ENCODE assay signal across 8 cellular contexts in genomic region chr22:29765905-29766631, GRCh38. TPM values are rescaled to one million over a fixed set of nuclear protein-coding genes. Genes with fewer than 3 reads are reported as not detected.
DNase-seq lines count a peak whose midpoint lies in the region; ATAC-seq, FAIRE-seq and TF ChIP-seq lines count a peak whose summit lies in the region.

No MANE protein-coding gene starts in this region.

- POLR2A ChIA-PET in AG04449 (lab: Yijun Ruan, JAX): interaction anchor here (0.5 to 1.6 kb wide), 2 partner anchors 24 to 229 kb away, joined by 3 read pairs; no protein-coding TSS in a partner anchor

- CTCF ChIA-PET in AG04449 (lab: Yijun Ruan, JAX): interaction anchor here (1.0 to 1.8 kb wide), 2 partner anchors 239 to 322 kb away, joined by 5 to 10 read pairs; no protein-coding TSS in a partner anchor

- H3K27ac ChIP-seq in HUES6 (ENCODE audit: low read depth, low read length) (peak overlapping the region; percentile 58; the same call in 1 of the 2 replicates), left ventricle myocardium inferior (replicated peaks) (peak overlapping the region; percentile 98), skin epidermis (peak overlapping the region; percentile 27 to 96 (median 90))

- intact Hi-C loops in left ventricle myocardium inferior (cut with micrococcal nuclease): no loop called here

- H3K27me3 ChIP-seq in HUES6 (ENCODE audit: control insufficient read depth, insufficient read depth, low read length) (no peaks in the 10 kb centered on the region), left ventricle myocardium inferior (ENCODE audit: low read depth) (no peaks in the 10 kb centered on the region)

- H3K9ac ChIP-seq in HUES6 (ENCODE audit: low read length): peak overlapping the region; percentile 90

- TF ChIP-seq CTCF in AG04449 (IDR thresholded peaks at IDR 0.05; ENCODE audit: insufficient read depth, low read length, missing control alignments) (no peak), left ventricle myocardium inferior (IDR thresholded peaks at IDR 0.05; ENCODE audit: borderline replicate concordance) (no peak)

- H3K4me1 ChIP-seq in HUES6 (ENCODE audit: control insufficient read depth, insufficient read depth, low read length): peaks cover 10% of the 10 kb centered on the region
- H3K4me1 ChIP-seq in left ventricle myocardium inferior: peaks cover 57% of the 10 kb centered on the region

- no peak for FAIRE-seq in urothelium cell line (lab: Jason Lieb, UNC)

- H3K4me3 ChIP-seq in AG04449 (ENCODE audit: low read depth, low read length) (peak overlapping the region; percentile 98), HUES6 (ENCODE audit: low read depth, low read length) (peak overlapping the region; percentile 96), left ventricle myocardium inferior (peak overlapping the region; percentile 98), skin epidermis (peak overlapping the region; percentile 60 to 97 (median 83))

- no peaks in the 10 kb centered on the region for H3K9me3 ChIP-seq in HUES6 (ENCODE audit: control insufficient read depth, insufficient read depth, low read depth, low read length)
- H3K9me3 ChIP-seq in left ventricle myocardium inferior (replicated peaks): no peaks in the 10 kb centered on the region

- DNase-seq in AG04449 (ENCODE audit: low read depth, low spot score) (no peak), activated T-cell treated with anti-CD3 and anti-CD28 coated beads for 48 hours (ENCODE audit: low read depth) (peak; percentile 21), left ventricle myocardium inferior (no peak), NCI-H1436 treated with DMSO at 0.1 percent for 48 hours (lab: John Stamatoyannopoulos, UW) (no peak), urothelium cell line (ENCODE audit: low spot score) (no peak)

- peaks cover 14% of the 10 kb centered on the region for H3K36me3 ChIP-seq in HUES6 (ENCODE audit: control insufficient read depth, insufficient read depth, low read length)
- peaks cover 22% of the 10 kb centered on the region for H3K36me3 ChIP-seq in left ventricle myocardium inferior

- ATAC-seq in GM19043 (IDR thresholded peaks at IDR 0.05; ENCODE audit: low read depth, unreplicated experiment): peak; percentile 18

RNA-seq across cellular contexts. Expression of gene ZMAT5, which starts 0.7 kb away (rescaled TPM):
- 20.6 TPM for total RNA-seq in left ventricle myocardium inferior

RNA-seq across cellular contexts. Expression of gene UQCR10, which starts 1.1 kb away (rescaled TPM):
- 403 TPM for total RNA-seq in left ventricle myocardium inferior

RNA-seq across cellular contexts. Expression of gene CABP7, which starts 46.3 kb away (rescaled TPM):
- not detected for total RNA-seq in left ventricle myocardium inferior
